Comparison of ENCODE assay signal across 9 cellular contexts in the genomic region with DNA sequence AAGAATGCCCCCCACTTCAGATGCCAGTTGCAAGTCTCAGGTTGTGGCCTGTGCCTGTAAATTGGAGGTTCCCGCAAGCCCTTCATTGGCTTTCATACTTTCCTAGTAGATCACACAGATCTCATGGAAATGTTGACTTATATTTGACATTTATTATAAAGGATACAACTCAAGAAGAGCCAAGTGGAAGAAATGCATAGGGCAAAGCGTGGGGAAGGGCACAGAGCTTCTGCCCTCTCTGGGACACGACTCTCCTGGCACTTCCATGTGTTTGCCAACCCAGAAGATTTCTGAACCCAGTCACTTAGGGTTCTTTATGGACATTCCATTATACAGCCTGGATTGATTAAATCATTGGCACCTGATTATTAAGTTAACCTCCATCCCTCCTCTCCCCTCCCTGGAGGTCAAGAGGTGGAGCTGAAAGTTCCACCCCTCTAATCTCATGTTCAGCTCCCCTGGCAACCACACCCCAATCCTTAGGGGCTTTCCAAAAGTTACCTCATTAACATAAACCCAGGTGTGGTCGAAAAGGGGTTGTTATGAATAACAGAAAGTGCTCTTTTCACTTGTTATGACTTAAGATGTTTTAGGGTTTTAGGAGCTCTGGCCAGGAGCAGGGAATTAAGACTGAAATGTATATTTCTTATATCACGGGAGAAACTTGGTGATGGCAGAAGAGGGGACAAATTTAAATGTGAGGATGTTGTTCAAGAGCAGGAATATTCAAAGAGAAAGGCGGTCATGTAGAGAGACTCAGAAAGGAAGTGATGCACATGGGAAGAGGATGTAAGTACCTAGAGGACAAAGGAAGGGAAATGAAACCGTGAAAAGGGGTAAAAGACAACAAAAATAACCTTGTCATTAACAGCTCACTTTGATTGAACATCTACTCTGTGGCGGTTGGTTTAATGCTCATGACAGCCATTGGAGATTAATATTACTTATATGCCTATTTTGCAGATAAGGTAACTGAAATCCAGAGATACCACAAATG. TPM values are rescaled to one million over a fixed set of nuclear protein-coding genes. Genes with fewer than 3 reads are reported as not detected.
DNase-seq lines count a peak whose midpoint lies in the region; ATAC-seq lines count a peak whose summit lies in the region.
"Had no signal": no experiment of that assay in that cellular context is flagged by ENCODE, and none has a peak within 500 bp of the region (broad histone marks: within the 10 kb centered on the region; RNA-seq: fewer than 3 reads in every experiment).

No MANE protein-coding gene starts in this region.

- H3K4me1 Mint-ChIP-seq in activated CD4-positive, alpha-beta T cell treated with anti-CD3 and anti-CD28 coated beads for 36 hours: peaks cover 64% of the 10 kb centered on the region
- H3K4me1 Mint-ChIP-seq in T-helper 1 cell treated with Interleukin-12 subunit alpha and Interleukin-12 subunit beta and Interleukin-4 antibody, amounts not matched to agents 30 μg/mL and 1 μg/mL, for 36 hours (ENCODE audit: low read depth): peaks cover 63% of the 10 kb centered on the region

- H3K27ac Mint-ChIP-seq in activated CD4-positive, alpha-beta T cell treated with anti-CD3 and anti-CD28 coated beads for 36 hours: peak overlapping the region; percentile 87
- H3K27ac Mint-ChIP-seq in T-helper 1 cell treated with Interleukin-12 subunit alpha and Interleukin-12 subunit beta and Interleukin-4 antibody, amounts not matched to agents 30 μg/mL and 1 μg/mL, for 36 hours: peak overlapping the region; percentile 95

- peaks cover 79% of the 10 kb centered on the region for H3K36me3 Mint-ChIP-seq in activated CD4-positive, alpha-beta T cell treated with anti-CD3 and anti-CD28 coated beads for 36 hours (ENCODE audit: low read depth)
- peaks cover 77% of the 10 kb centered on the region for H3K36me3 Mint-ChIP-seq in T-helper 1 cell treated with Interleukin-12 subunit alpha and Interleukin-12 subunit beta and Interleukin-4 antibody, amounts not matched to agents 30 μg/mL and 1 μg/mL, for 36 hours (ENCODE audit: low read depth)

- peak overlapping the region; percentile 22 for H3K4me3 Mint-ChIP-seq in activated CD4-positive, alpha-beta T cell treated with anti-CD3 and anti-CD28 coated beads for 36 hours
- peak overlapping the region; percentile 69 for H3K4me3 Mint-ChIP-seq in T-helper 1 cell treated with Interleukin-12 subunit alpha and Interleukin-12 subunit beta and Interleukin-4 antibody, amounts not matched to agents 30 μg/mL and 1 μg/mL, for 36 hours

- peak; percentile 88 for ATAC-seq in activated CD4-positive, alpha-beta T cell treated with anti-CD3 and anti-CD28 coated beads for 36 hours
- ATAC-seq in HG02885 (IDR thresholded peaks at IDR 0.05; ENCODE audit: poor library complexity, unreplicated experiment): peak; percentile 81
- ATAC-seq in stimulated activated naive CD8-positive, alpha-beta T cell treated with anti-CD3 and anti-CD28 coated beads, Interleukin-15, Interleukin-2, amounts not matched to agents 100 U/mL and 50 U/mL, for 24 hours: peak; percentile 87
- ATAC-seq: A549 had no signal

- CTCF ChIA-PET in activated CD4-positive, alpha-beta T cell treated with anti-CD3 and anti-CD28 coated beads for 36 hours (lab: Charles Lee): interaction anchor here (0.6 to 1.6 kb wide), 4 partner anchors 102 to 350 kb away, joined by 3 to 6 read pairs (median 4); a partner anchor contains a TSS

- no peaks in the 10 kb centered on the region for H3K9me3 Mint-ChIP-seq in activated CD4-positive, alpha-beta T cell treated with anti-CD3 and anti-CD28 coated beads for 36 hours (ENCODE audit: low read depth)
- H3K9me3 Mint-ChIP-seq in T-helper 1 cell treated with Interleukin-12 subunit alpha and Interleukin-12 subunit beta and Interleukin-4 antibody, amounts not matched to agents 30 μg/mL and 1 μg/mL, for 36 hours: no peaks in the 10 kb centered on the region

- POLR2A ChIA-PET in activated CD4-positive, alpha-beta T cell treated with anti-CD3 and anti-CD28 coated beads for 36 hours (lab: Charles Lee): interaction anchor here (0.8 to 1.1 kb wide), 3 partner anchors 12 to 135 kb away, joined by 3 to 6 read pairs (median 6); no protein-coding TSS in a partner anchor

- no peaks in the 10 kb centered on the region for H3K27me3 Mint-ChIP-seq in activated CD4-positive, alpha-beta T cell treated with anti-CD3 and anti-CD28 coated beads for 36 hours
- no peaks in the 10 kb centered on the region for H3K27me3 Mint-ChIP-seq in T-helper 1 cell treated with Interleukin-12 subunit alpha and Interleukin-12 subunit beta and Interleukin-4 antibody, amounts not matched to agents 30 μg/mL and 1 μg/mL, for 36 hours (ENCODE audit: low read depth)

- DNase-seq in activated CD4-positive, alpha-beta T cell treated with anti-CD3 and anti-CD28 coated beads for 36 hours: peak; percentile 58
- DNase-seq in activated CD4-positive, alpha-beta T cell treated with anti-CD3 and anti-CD28 coated beads, Interleukin-2, amount 50 U/mL, for 4 hours: no peak
- peak; percentile 46 for DNase-seq in stimulated activated naive CD8-positive, alpha-beta T cell treated with anti-CD3 and anti-CD28 coated beads, Interleukin-15, Interleukin-2, amounts not matched to agents 100 U/mL and 50 U/mL, for 24 hours
- DNase-seq in SW 1271 (lab: John Stamatoyannopoulos, UW) (no peak), NCI-H2107 (lab: John Stamatoyannopoulos, UW) (no peak), anterior cingulate cortex (lab: John Stamatoyannopoulos, UW) (no peak)

- intact Hi-C loops in activated CD4-positive, alpha-beta T cell treated with anti-CD3 and anti-CD28 coated beads for 36 hours (cut with DNase I, micrococcal nuclease): loop anchor here in 1 of 2 experiments (1.0 to 10.0 kb wide), 3 partner anchors 31 to 507 kb away; a partner anchor contains a TSS

RNA-seq across cellular contexts. Expression of a gene that starts 31.8 kb away (rescaled TPM):
- total RNA-seq in activated CD4-positive, alpha-beta T cell treated with anti-CD3 and anti-CD28 coated beads for 36 hours: 100 to 1,000 TPM; 150 to 174 TPM

Comparison
In these comparisons a context has a peak if more than half of its experiments do, and no peak if none do; other contexts are left out.
1. DNase-seq: peak in activated CD4-positive, alpha-beta T cell treated with anti-CD3 and anti-CD28 coated beads for 36 hours (single experiment) and stimulated activated naive CD8-positive, alpha-beta T cell treated with anti-CD3 and anti-CD28 coated beads, Interleukin-15, Interleukin-2, amounts not matched to agents 100 U/mL and 50 U/mL, for 24 hours (single experiment); none in activated CD4-positive, alpha-beta T cell treated with anti-CD3 and anti-CD28 coated beads, Interleukin-2, amount 50 U/mL, for 4 hours (0 of 2), SW 1271 (0 of 2), NCI-H2107 (single experiment) and anterior cingulate cortex (0 of 58).
2. Peak in every context shown above with its lines, with median percentiles within 50 percentile points of each other: ATAC-seq.